In genomic region chr15:101725073-101725472, GRCh38 we compare ENCODE assay signal across 10 cellular contexts. TPM values are rescaled to one million over a fixed set of nuclear protein-coding genes. Genes with fewer than 3 reads are reported as not detected.
DNase-seq lines count a peak whose midpoint lies in the region; ATAC-seq, FAIRE-seq and TF ChIP-seq lines count a peak whose summit lies in the region.
"Had no signal": no experiment of that assay in that cellular context is flagged by ENCODE, and none has a peak within 500 bp of the region (broad histone marks: within the 10 kb centered on the region; RNA-seq: fewer than 3 reads in every experiment).

No MANE protein-coding gene starts in this region.

- H3K4me3 ChIP-seq in HepG2 (replicated peaks in 1 of 3; ENCODE audit: insufficient read depth in 1 of 3, low read depth in 2 of 3, low read length in 3 of 3) (peak overlapping the region in 1 of 3 experiments; percentile 62; a peak in 1 of 6 replicates), right lobe of liver (no peak overlapping the region), coronary artery (no peak overlapping the region)
- no peak overlapping the region for H3K4me3 ChIP-seq in naive thymus-derived CD4-positive, alpha-beta T cell (ENCODE audit: low read length)

- peaks cover 3% of the 10 kb centered on the region for H3K79me2 ChIP-seq in HepG2 (ENCODE audit: insufficient read depth, low read length)

- peak overlapping the region; percentile 94 for H2AFZ ChIP-seq in HepG2 (ENCODE audit: low read length)

- peaks cover 2 to 11% of the 10 kb centered on the region in 2 experiments; a peak in 4 of 5 replicates for H3K36me3 ChIP-seq in HepG2 (replicated peaks in 1 of 2; ENCODE audit: control insufficient read depth in 1 of 2, insufficient read depth in 2 of 2, low read length in 2 of 2)
- H3K36me3 ChIP-seq in right lobe of liver: peaks cover 0 to 14% (median 10%) of the 10 kb centered on the region in 4 donors
- H3K36me3 ChIP-seq in naive thymus-derived CD4-positive, alpha-beta T cell (ENCODE audit: control insufficient read depth in 2 of 3, insufficient read depth in 3 of 3, low read length in 3 of 3): peaks cover 4 to 24% (median 14%) of the 10 kb centered on the region in 3 experiments

- TF ChIP-seq POLR2A in HepG2 (IDR thresholded peaks at IDR 0.05; ENCODE audit: insufficient read depth in 1 of 2, low read depth in 2 of 2, low read length in 2 of 2): no peak
- no peak for TF ChIP-seq POLR2A in right lobe of liver (IDR thresholded peaks at IDR 0.05)

- no peak overlapping the region for H3K9ac ChIP-seq in HepG2 (ENCODE audit: insufficient read depth, low read depth, low read length)

- H4K20me1 ChIP-seq in HepG2 (ENCODE audit: insufficient read depth, low read length): no peaks in the 10 kb centered on the region

- ATAC-seq in HepG2 (no peak), right lobe of liver (no peak), GM21423 (IDR thresholded peaks at IDR 0.05; ENCODE audit: unreplicated experiment) (no peak)
- ATAC-seq in naive thymus-derived CD4-positive, alpha-beta T cell: no peak

- H3K27ac ChIP-seq in HepG2 (ENCODE audit: extremely low read length, insufficient read depth, low read length) (no peak overlapping the region), right lobe of liver (no peak overlapping the region), coronary artery (peak overlapping the region in 1 of 2 donors; percentile 95)
- H3K27ac ChIP-seq in naive thymus-derived CD4-positive, alpha-beta T cell (ENCODE audit: low read depth, low read length): peak overlapping the region; percentile 56

- H3K9me3 Mint-ChIP-seq in activated T-helper 1 cell treated with anti-CD3 and anti-CD28 coated beads, Interleukin-12 subunit alpha, Interleukin-12 subunit beta, Interleukin-2, Interleukin-4 antibody, amounts not matched to agents 30 ng/mL and 10 ng/mL and 1 ng/mL, durations not matched to agents 14 hours and 24 hours and 36 hours: peaks cover 6% of the 10 kb centered on the region
- no peaks in the 10 kb centered on the region for H3K9me3 Mint-ChIP-seq in naive thymus-derived CD4-positive, alpha-beta T cell

- H3K4me3 Mint-ChIP-seq in activated T-helper 1 cell treated with anti-CD3 and anti-CD28 coated beads, Interleukin-12 subunit alpha, Interleukin-12 subunit beta, Interleukin-2, Interleukin-4 antibody, amounts not matched to agents 30 ng/mL and 10 ng/mL and 1 ng/mL, durations not matched to agents 14 hours and 24 hours and 36 hours: peak overlapping the region; percentile 49
- peak overlapping the region; percentile 18 to 81 (median 56) for H3K4me3 Mint-ChIP-seq in naive thymus-derived CD4-positive, alpha-beta T cell

- intact Hi-C loops in HepG2 (cut with micrococcal nuclease; ENCODE audit: unreplicated experiment) (loop anchor here (2.0 kb wide), 1 partner anchor 72 kb away; the partner anchor contains the start of gene TM2D3), right lobe of liver (cut with DNase I) (no loop called here)
- intact Hi-C loops in activated T-helper 1 cell treated with anti-CD3 and anti-CD28 coated beads, Interleukin-12 subunit alpha, Interleukin-12 subunit beta, Interleukin-2, Interleukin-4 antibody, amounts not matched to agents 30 ng/mL and 10 ng/mL and 1 ng/mL, durations not matched to agents 14 hours and 24 hours and 36 hours (cut with micrococcal nuclease): loop anchor here (2.0 kb wide), 1 partner anchor 16 kb away; no protein-coding TSS in a partner anchor
- intact Hi-C loops in naive thymus-derived CD4-positive, alpha-beta T cell (cut with micrococcal nuclease): loop anchor here (2.0 to 10.0 kb wide), 4 partner anchors 14 to 1800 kb away; partner anchors contain the start of genes ASB7 (in 1 of the 2) and LINS1 (in 1 of the 2)

- peaks cover 23% of the 10 kb centered on the region for H3K4me1 Mint-ChIP-seq in activated T-helper 1 cell treated with anti-CD3 and anti-CD28 coated beads, Interleukin-12 subunit alpha, Interleukin-12 subunit beta, Interleukin-2, Interleukin-4 antibody, amounts not matched to agents 30 ng/mL and 10 ng/mL and 1 ng/mL, durations not matched to agents 14 hours and 24 hours and 36 hours (ENCODE audit: low read depth)
- peaks cover 7 to 33% (median 27%) of the 10 kb centered on the region in 7 donors for H3K4me1 Mint-ChIP-seq in naive thymus-derived CD4-positive, alpha-beta T cell

- H3K9me3 ChIP-seq in HepG2 (ENCODE audit: low read length) (no peaks in the 10 kb centered on the region), right lobe of liver (no peaks in the 10 kb centered on the region)
- H3K9me3 ChIP-seq in naive thymus-derived CD4-positive, alpha-beta T cell (ENCODE audit: control insufficient read depth in 2 of 3, low read length in 3 of 3): no peaks in the 10 kb centered on the region

- TF ChIP-seq CTCF in HepG2 (CRISPR knock-in tag; IDR thresholded peaks at IDR 0.05) (no peak), right lobe of liver (IDR thresholded peaks at IDR 0.05) (no peak), coronary artery (IDR thresholded peaks at IDR 0.05) (no peak)

- H3K36me3 Mint-ChIP-seq in activated T-helper 1 cell treated with anti-CD3 and anti-CD28 coated beads, Interleukin-12 subunit alpha, Interleukin-12 subunit beta, Interleukin-2, Interleukin-4 antibody, amounts not matched to agents 30 ng/mL and 10 ng/mL and 1 ng/mL, durations not matched to agents 14 hours and 24 hours and 36 hours (ENCODE audit: low read depth): peaks cover 21% of the 10 kb centered on the region
- H3K36me3 Mint-ChIP-seq in naive thymus-derived CD4-positive, alpha-beta T cell: peaks cover 9 to 24% (median 17%) of the 10 kb centered on the region in 5 donors

- no peak for TF ChIP-seq RAD21 in HepG2 (CRISPR knock-in tag; IDR thresholded peaks at IDR 0.05)

- TF ChIP-seq EP300 in HepG2 (IDR thresholded peaks at IDR 0.05; ENCODE audit: low read depth in 2 of 2, low read length in 2 of 2): no peak
- TF ChIP-seq EP300 in HepG2 (CRISPR knock-in tag; IDR thresholded peaks at IDR 0.05; ENCODE audit: borderline replicate concordance): no peak

- CTCF ChIA-PET in HepG2 (lab: Yijun Ruan, JAX; ENCODE audit: low intra/inter-chr PET ratio, low total read pairs): no interaction called here
- CTCF ChIA-PET in naive thymus-derived CD4-positive, alpha-beta T cell (lab: Charles Lee): interaction anchor here (1.2 kb wide), 1 partner anchor 436 kb away, joined by 3 read pairs; no protein-coding TSS in a partner anchor

- no TSS peak for BruUV-seq in HepG2 (replicated peaks; lab: Mats Ljungman, UMichigan)

- no peaks in the 10 kb centered on the region for H3K27me3 ChIP-seq in HepG2 (ENCODE audit: control insufficient read depth in 1 of 2, insufficient read depth in 2 of 2, low read length in 2 of 2)
- no peaks in the 10 kb centered on the region for H3K27me3 ChIP-seq in right lobe of liver
- no peaks in the 10 kb centered on the region for H3K27me3 ChIP-seq in naive thymus-derived CD4-positive, alpha-beta T cell (ENCODE audit: control insufficient read depth in 2 of 2, insufficient read depth in 2 of 2, low read length in 2 of 2)

- peaks cover 3% of the 10 kb centered on the region for H3K27me3 Mint-ChIP-seq in activated T-helper 1 cell treated with anti-CD3 and anti-CD28 coated beads, Interleukin-12 subunit alpha, Interleukin-12 subunit beta, Interleukin-2, Interleukin-4 antibody, amounts not matched to agents 30 ng/mL and 10 ng/mL and 1 ng/mL, durations not matched to agents 14 hours and 24 hours and 36 hours (ENCODE audit: insufficient read depth)
- peaks cover 0 to 3% (median 0%) of the 10 kb centered on the region in 5 donors for H3K27me3 Mint-ChIP-seq in naive thymus-derived CD4-positive, alpha-beta T cell

- no peak for FAIRE-seq in HepG2 (lab: Jason Lieb, UNC)
- FAIRE-seq: keratinocyte, RCC 7860 had no signal

- H3K4me1 ChIP-seq in HepG2 (ENCODE audit: insufficient read depth, low read length): peaks cover 21% of the 10 kb centered on the region
- H3K4me1 ChIP-seq in right lobe of liver: peaks cover 0 to 13% (median 3%) of the 10 kb centered on the region in 4 donors
- H3K4me1 ChIP-seq in naive thymus-derived CD4-positive, alpha-beta T cell (ENCODE audit: control insufficient read depth in 2 of 2, insufficient read depth in 2 of 2, low read length in 2 of 2): peaks cover 5 to 11% of the 10 kb centered on the region in 2 donors

- in situ Hi-C loops in HepG2 (cut with HindIII; ENCODE audit: extremely low pct_ligation_motif_present, low pct_unique_long_range_greater_than_20kb): no loop called here

- no peak overlapping the region for H3K27ac Mint-ChIP-seq in activated T-helper 1 cell treated with anti-CD3 and anti-CD28 coated beads, Interleukin-12 subunit alpha, Interleukin-12 subunit beta, Interleukin-2, Interleukin-4 antibody, amounts not matched to agents 30 ng/mL and 10 ng/mL and 1 ng/mL, durations not matched to agents 14 hours and 24 hours and 36 hours
- peak overlapping the region; percentile 1 to 87 (median 47) for H3K27ac Mint-ChIP-seq in naive thymus-derived CD4-positive, alpha-beta T cell

- H3K4me2 ChIP-seq in HepG2 (ENCODE audit: low read depth, low read length): peak overlapping the region; percentile 90

- DNase-seq in HepG2 (ENCODE audit: low spot score): no peak
- no peak for DNase-seq in right lobe of liver
- no peak for DNase-seq in activated T-helper 1 cell treated with anti-CD3 and anti-CD28 coated beads, Interleukin-12 subunit alpha, Interleukin-12 subunit beta, Interleukin-2, Interleukin-4 antibody, amounts not matched to agents 30 ng/mL and 10 ng/mL and 1 ng/mL, durations not matched to agents 14 hours and 24 hours and 36 hours (ENCODE audit: low spot score)
- DNase-seq in naive thymus-derived CD4-positive, alpha-beta T cell: no peak
- DNase-seq in coronary artery (ENCODE audit: low spot score): no peak
- DNase-seq in NCI-H2081 treated with DMSO at 0.1 percent for 48 hours (lab: John Stamatoyannopoulos, UW): no peak
- no peak for DNase-seq in dedifferentiated amniotic fluid mesenchymal stem cell (ENCODE audit: extremely low spot score)

- POLR2A ChIA-PET in HepG2 (lab: Yijun Ruan, JAX): no interaction called here
- POLR2A ChIA-PET in naive thymus-derived CD4-positive, alpha-beta T cell (lab: Charles Lee): interaction anchor here (1.7 kb wide), 1 partner anchor 404 kb away, joined by 4 read pairs; no protein-coding TSS in a partner anchor

- 71% methylated on average over 2 of the region's 2 CpGs for WGBS in HepG2 (ENCODE audit: low lambda C conversion rate)
- 78% methylated on average over 2 of the region's 2 CpGs for WGBS in right lobe of liver (ENCODE audit: insufficient coverage, low coverage, low lambda C conversion rate, missing lambda C conversion rate)

RNA-seq across cellular contexts. Expression of gene TARS3, which starts 0.8 kb away (rescaled TPM):
- total RNA-seq in HepG2 (2016; rRNA removed; fragmentation: Illumina TruSeq; extraction: Trizol): 11.7 and 13.9 TPM in 2 replicates
- 3.9 and 4.7 TPM in 2 replicates for total RNA-seq in HepG2 (2016; cell fraction: cytosol; rRNA removed; fragmentation: Illumina TruSeq; extraction: Trizol; ENCODE audit: low read depth)
- 11.8 and 14.6 TPM in 2 replicates for total RNA-seq in HepG2 (2016; cell fraction: insoluble cytoplasmic fraction; rRNA removed; fragmentation: Illumina TruSeq; extraction: Trizol)
- total RNA-seq in HepG2 (2016; cell fraction: membrane; rRNA removed; fragmentation: Illumina TruSeq; extraction: Trizol): 4.8 and 5.1 TPM in 2 replicates
- total RNA-seq in HepG2 (2016; cell fraction: nucleus; rRNA removed; fragmentation: Illumina TruSeq; extraction: Trizol): 11.8 and 13.9 TPM in 2 replicates
- 3.4 and 4.1 TPM in 2 replicates for polyA plus RNA-seq in HepG2 (2011; rRNA removed)
- polyA plus RNA-seq in HepG2 (2011; cell fraction: cytosol; rRNA removed): 1.5 and 2.3 TPM in 2 replicates
- 6.1 and 6.6 TPM in 2 replicates for polyA plus RNA-seq in HepG2 (2011; cell fraction: nucleus; rRNA removed)
- 7.3 and 8.6 TPM in 2 replicates for polyA plus RNA-seq in HepG2 (2012)
- 0.68 and 0.69 TPM in 2 replicates for polyA plus RNA-seq in HepG2 (2016; cell fraction: cytosol; fragmentation: Illumina TruSeq; extraction: Trizol; ENCODE audit: low read depth)
- 10.7 and 13.5 TPM in 2 replicates for polyA plus RNA-seq in HepG2 (2016; cell fraction: insoluble cytoplasmic fraction; fragmentation: Illumina TruSeq; extraction: Trizol; ENCODE audit: low read depth)
- 2.0 and 2.2 TPM in 2 replicates for polyA plus RNA-seq in HepG2 (2016; cell fraction: membrane; fragmentation: Illumina TruSeq; extraction: Trizol; ENCODE audit: low read depth)
- polyA plus RNA-seq in HepG2 (2016; cell fraction: nucleus; fragmentation: Illumina TruSeq; extraction: Trizol; ENCODE audit: insufficient read depth, low read depth): 16.9 and 17.0 TPM in 2 replicates
- 2.5 and 6.3 TPM in 2 replicates for polyA minus RNA-seq in HepG2 (2011; rRNA and poly(A)+ RNA removed; ENCODE audit: low replicate concordance)
- 4.1 and 6.4 TPM in 2 replicates for polyA minus RNA-seq in HepG2 (2011; cell fraction: cytosol; rRNA and poly(A)+ RNA removed)
- 23.7 and 24.6 TPM in 2 replicates for polyA minus RNA-seq in HepG2 (2011; cell fraction: nucleus; rRNA and poly(A)+ RNA removed)
- 1 to 10 TPM; 4.5 to 9.4 (median 5.3) TPM for total RNA-seq in right lobe of liver
- 13.9 and 15.2 TPM in 2 replicates for total RNA-seq in activated T-helper 1 cell treated with anti-CD3 and anti-CD28 coated beads, Interleukin-12 subunit alpha, Interleukin-12 subunit beta, Interleukin-2, Interleukin-4 antibody, amounts not matched to agents 30 ng/mL and 10 ng/mL and 1 ng/mL, durations not matched to agents 14 hours and 24 hours and 36 hours
- total RNA-seq in naive thymus-derived CD4-positive, alpha-beta T cell: 10 to 100 TPM; 20.5 to 42.6 (median 23.6) TPM
- polyA plus RNA-seq in naive thymus-derived CD4-positive, alpha-beta T cell: 10 to 100 TPM; 10.2 to 17.0 TPM

Comparison
In these comparisons a context has a peak if more than half of its experiments do, and no peak if none do; other contexts are left out.
1. intact Hi-C loops: an anchor here in HepG2 (2.0 kb wide), activated T-helper 1 cell treated with anti-CD3 and anti-CD28 coated beads, Interleukin-12 subunit alpha, Interleukin-12 subunit beta, Interleukin-2, Interleukin-4 antibody, amounts not matched to agents 30 ng/mL and 10 ng/mL and 1 ng/mL, durations not matched to agents 14 hours and 24 hours and 36 hours (2.0 kb wide) and naive thymus-derived CD4-positive, alpha-beta T cell (2.0 to 10.0 kb wide); none called in right lobe of liver.